ENCODE assay signal across 35 cellular contexts in the genomic region with DNA sequence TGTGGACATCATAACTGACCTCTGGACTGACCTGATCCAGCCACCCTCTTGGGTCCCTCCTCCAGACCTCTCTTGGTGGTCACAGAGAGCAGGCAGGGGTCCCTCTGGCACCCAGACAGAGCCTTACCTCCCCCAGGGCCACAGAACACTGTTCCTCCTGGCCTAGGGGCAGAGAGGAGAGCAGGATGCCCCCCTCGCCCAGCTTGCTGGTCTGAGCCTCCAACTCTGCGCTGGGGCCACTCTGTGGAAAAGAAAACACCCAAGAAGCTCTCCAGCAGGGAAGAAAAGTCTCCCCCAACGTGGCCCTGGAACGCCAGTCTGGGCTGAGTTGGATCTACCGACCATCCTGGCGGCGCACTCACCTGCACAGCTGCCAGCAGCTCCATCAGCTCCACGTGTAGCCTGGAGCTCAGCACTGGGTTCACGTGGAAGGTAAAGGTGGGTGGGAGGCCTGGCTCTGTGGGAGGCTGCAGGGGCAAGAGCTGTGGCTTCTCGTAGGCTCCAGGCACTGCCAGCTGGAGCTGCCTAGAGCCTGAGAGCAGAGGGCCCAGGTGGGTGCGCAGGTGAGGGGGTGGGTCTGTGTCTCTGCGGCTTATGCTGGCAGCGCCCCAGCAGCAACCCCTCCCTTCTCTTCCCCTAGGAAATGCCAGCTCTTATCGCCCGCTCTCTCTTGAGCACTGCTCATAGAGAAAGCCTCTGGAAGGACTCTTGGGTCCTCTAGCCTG. TPM values are rescaled to one million over a fixed set of nuclear protein-coding genes. Genes with fewer than 3 reads are reported as not detected.
DNase-seq lines count a peak whose midpoint lies in the region; FAIRE-seq and TF ChIP-seq lines count a peak whose summit lies in the region.
"Had no signal": no experiment of that assay in that cellular context is flagged by ENCODE, and none has a peak within 500 bp of the region (broad histone marks: within the 10 kb centered on the region; RNA-seq: fewer than 3 reads in every experiment).

No MANE protein-coding gene starts in this region.

- H3K27ac ChIP-seq in kidney (ENCODE audit: low read depth in 2 of 2, low read length in 2 of 2), result peak overlapping the region; percentile 23 to 37
- H3K27ac ChIP-seq in spleen, result no peak overlapping the region
- H3K27ac ChIP-seq in SJCRH30, result no peak overlapping the region
- H3K27ac ChIP-seq: epithelial cell of prostate, sigmoid colon, testis, uterus, VCaP had no signal

- H3K36me3 ChIP-seq in kidney (ENCODE audit: control insufficient read depth in 1 of 2, insufficient read depth in 2 of 2, low read length in 2 of 2), result no peaks in the 10 kb centered on the region
- no peaks in the 10 kb centered on the region for H3K36me3 ChIP-seq in spleen
- H3K36me3 ChIP-seq in SJCRH30, result no peaks in the 10 kb centered on the region
- H3K36me3 ChIP-seq: MG63, sigmoid colon, uterus had no signal

- peak; percentile 47 for DNase-seq in activated effector memory CD4-positive, alpha-beta T cell treated with anti-CD3 and anti-CD28 coated beads, Interleukin-2, amount 50 U/mL, for 16 hours
- no peak for DNase-seq in activated effector memory CD4-positive, alpha-beta T cell treated with Interleukin-2 at 50 U/mL for 16 hours
- DNase-seq in NCI-H2171 treated with DMSO at 0.1 percent for 48 hours (lab: John Stamatoyannopoulos, UW) (peak; percentile 88), kidney (no peak), spleen (peak; percentile 57), glutamatergic neuron (no peak), SJCRH30 (no peak), OCI-M2 (lab: John Stamatoyannopoulos, UW; ENCODE audit: unreplicated experiment) (no peak)
- DNase-seq: activated CD4-positive, alpha-beta T cell treated with anti-CD3 and anti-CD28 coated beads for 4 hours; activated T-cell treated with anti-CD3 and anti-CD28 coated beads for 4 hours; AML-193; cerebellar nuclear complex; DMS153; effector CD4-positive, alpha-beta T cell; H9; KBM-7; MG63; NCI-H1417 treated with DMSO at 0.1 percent for 48 hours; NCI-H2107; NCI-H510A; PC-3; SHP77; sigmoid colon; stimulated activated naive B cell treated with anti-CD40 and anti-IgM and Interleukin-4, amounts not matched to agents 10 μg/mL and 1 μg/mL and 100 μg/mL, for 72 hours; SW 1271; T-helper 9 cell; testis had no signal

- H3K9me3 ChIP-seq in kidney (ENCODE audit: control insufficient read depth in 1 of 2, low read length in 2 of 2), result no peaks in the 10 kb centered on the region
- H3K9me3 ChIP-seq in spleen, result no peaks in the 10 kb centered on the region
- H3K9me3 ChIP-seq in SJCRH30 (replicated peaks), result no peaks in the 10 kb centered on the region
- H3K9me3 ChIP-seq: MG63, sigmoid colon, testis, uterus had no signal

- no peak for TF ChIP-seq POLR2A in spleen (IDR thresholded peaks at IDR 0.05)

- H3K36me3 Mint-ChIP-seq in glutamatergic neuron (ENCODE audit: unreplicated experiment), result no peaks in the 10 kb centered on the region
- H3K36me3 Mint-ChIP-seq: stimulated activated naive B cell treated with anti-CD40 and anti-IgM and Interleukin-4, amounts not matched to agents 10 μg/mL and 1 μg/mL and 100 μg/mL, for 72 hours had no signal

- 81 to 95% (median 87%) methylated on average over 11 to 15 of the region's 15 CpGs for WGBS in spleen, 5 donors

- H3K27ac Mint-ChIP-seq in glutamatergic neuron (ENCODE audit: unreplicated experiment), result no peak overlapping the region
- H3K27ac Mint-ChIP-seq: progenitor cell of endocrine pancreas; stimulated activated naive B cell treated with anti-CD40 and anti-IgM and Interleukin-4, amounts not matched to agents 10 μg/mL and 1 μg/mL and 100 μg/mL, for 72 hours had no signal

- intact Hi-C loops in kidney (cut with DNase I) (no loop called here), spleen (cut with DNase I; ENCODE audit: low total_unique reads) (no loop called here)

- H3K4me3 ChIP-seq in kidney (ENCODE audit: low read length in 2 of 2) (no peak overlapping the region), spleen (no peak overlapping the region), SJCRH30 (no peak overlapping the region)
- H3K4me3 ChIP-seq: MG63, sigmoid colon, testis, uterus had no signal

- peaks cover 6% of the 10 kb centered on the region for H3K27me3 Mint-ChIP-seq in glutamatergic neuron (ENCODE audit: unreplicated experiment)
- H3K27me3 Mint-ChIP-seq: stimulated activated naive B cell treated with anti-CD40 and anti-IgM and Interleukin-4, amounts not matched to agents 10 μg/mL and 1 μg/mL and 100 μg/mL, for 72 hours had no signal

- H3K4me1 ChIP-seq in kidney (ENCODE audit: control insufficient read depth in 1 of 2, insufficient read depth in 1 of 2, low read depth in 1 of 2, low read length in 2 of 2), result peaks cover 16 to 38% of the 10 kb centered on the region in 2 donors
- no peaks in the 10 kb centered on the region for H3K4me1 ChIP-seq in spleen
- H3K4me1 ChIP-seq in SJCRH30, result peaks cover 8% of the 10 kb centered on the region; the same call in 1 of the 2 replicates
- H3K4me1 ChIP-seq: sigmoid colon, testis, uterus had no signal

- H3K9me3 Mint-ChIP-seq in glutamatergic neuron (ENCODE audit: unreplicated experiment), result no peaks in the 10 kb centered on the region
- H3K9me3 Mint-ChIP-seq: H9; neural crest cell; stimulated activated naive B cell treated with anti-CD40 and anti-IgM and Interleukin-4, amounts not matched to agents 10 μg/mL and 1 μg/mL and 100 μg/mL, for 72 hours had no signal

- no peaks in the 10 kb centered on the region for H3K4me1 Mint-ChIP-seq in glutamatergic neuron (ENCODE audit: low read depth, unreplicated experiment)
- H3K4me1 Mint-ChIP-seq: stimulated activated naive B cell treated with anti-CD40 and anti-IgM and Interleukin-4, amounts not matched to agents 10 μg/mL and 1 μg/mL and 100 μg/mL, for 72 hours had no signal

- FAIRE-seq in kidney (lab: Jason Lieb, UNC), result no peak
- FAIRE-seq: A204.1, G401.6, HTR-8/SVneo had no signal

- H3K27me3 ChIP-seq in spleen (replicated peaks in 1 of 7), result peaks cover 0 to 3% (median 0%) of the 10 kb centered on the region in 7 donors
- H3K27me3 ChIP-seq in SJCRH30, result 0 out of 2 replicates have a peak, but pooled peaks cover 2% of the 10 kb centered on the region
- H3K27me3 ChIP-seq: MG63, sigmoid colon, testis, uterus had no signal

- no peak overlapping the region for H3K9ac ChIP-seq in kidney (ENCODE audit: low read length in 2 of 2)

- TF ChIP-seq CTCF in kidney (IDR thresholded peaks at IDR 0.05; ENCODE audit: borderline replicate concordance, extremely low read depth, insufficient read depth), result no peak
- no peak for TF ChIP-seq CTCF in spleen (IDR thresholded peaks at IDR 0.05 in 8 of 11, conservative IDR thresholded peaks at IDR 0.05 in 3 of 11)
- TF ChIP-seq CTCF in glutamatergic neuron (IDR thresholded peaks at IDR 0.05; ENCODE audit: partially characterized antibody, unreplicated experiment), result no peak

- H3K4me3 Mint-ChIP-seq in glutamatergic neuron (ENCODE audit: unreplicated experiment), result no peak overlapping the region
- H3K4me3 Mint-ChIP-seq: H9; neural crest cell; stimulated activated naive B cell treated with anti-CD40 and anti-IgM and Interleukin-4, amounts not matched to agents 10 μg/mL and 1 μg/mL and 100 μg/mL, for 72 hours had no signal

RNA-seq across cellular contexts. Expression of gene PLA2G4F, which starts 6.0 kb away (rescaled TPM):
- total RNA-seq in kidney (51.2 TPM), spleen (not detected), glutamatergic neuron (ENCODE audit: unreplicated experiment) (not detected)
- polyA plus RNA-seq in kidney (ENCODE audit: insufficient read depth, low read depth, low replicate concordance) (35.9 TPM), spleen (under 1 TPM in 1 of 3 donors, not detected in 2; 0.03 TPM)
- total RNA-seq in SJCRH30 (2014; rRNA removed; shearing (Covaris generic)), result not detected in 2 replicates
- total RNA-seq: H9, neural crest cell had no signal

RNA-seq across cellular contexts. Expression of gene PLA2G4D, which starts 56.0 kb away (rescaled TPM):
- total RNA-seq in kidney (not detected), spleen (not detected), glutamatergic neuron (ENCODE audit: unreplicated experiment) (not detected)
- polyA plus RNA-seq in kidney (ENCODE audit: insufficient read depth, low read depth, low replicate concordance) (not detected), spleen (not detected)
- total RNA-seq in SJCRH30 (2014; rRNA removed; shearing (Covaris generic)), result not detected in 2 replicates
- total RNA-seq: neural crest cell, progenitor cell of endocrine pancreas had no signal

RNA-seq across cellular contexts. Expression of gene VPS39, which starts 57.7 kb away (rescaled TPM):
- total RNA-seq in kidney (70.9 TPM), spleen (100 to 1,000 TPM in 4 of 7 donors, 10 to 100 TPM in 3; 71.3 to 220 (median 105) TPM), glutamatergic neuron (ENCODE audit: unreplicated experiment) (94.4 TPM)
- polyA plus RNA-seq in kidney (ENCODE audit: insufficient read depth, low read depth, low replicate concordance) (33.1 TPM), spleen (10 to 100 TPM; 25.9 to 48.0 (median 47.6) TPM)
- total RNA-seq in SJCRH30 (2014; rRNA removed; shearing (Covaris generic)), result 26.1 and 29.3 TPM in 2 replicates

Comparison
In these comparisons a context has a peak if more than half of its experiments do, and no peak if none do; other contexts are left out.
1. DNase-seq: peak in activated effector memory CD4-positive, alpha-beta T cell treated with anti-CD3 and anti-CD28 coated beads, Interleukin-2, amount 50 U/mL, for 16 hours (single experiment), NCI-H2171 treated with DMSO at 0.1 percent for 48 hours (single experiment) and spleen (single experiment); none in activated effector memory CD4-positive, alpha-beta T cell treated with Interleukin-2 at 50 U/mL for 16 hours (single experiment), kidney (single experiment), glutamatergic neuron (single experiment), SJCRH30 (0 of 2) and OCI-M2 (single experiment).
2. H3K27ac ChIP-seq: peak in kidney (2 of 2); none in spleen (0 of 8) and SJCRH30 (single experiment).
3. RNA of gene PLA2G4F, which starts 6.0 kb away (total RNA-seq): 51.2 TPM in kidney (single experiment); not detected in spleen, not detected in glutamatergic neuron (single experiment) and not detected in SJCRH30; every median in the first group is over 10 times any median in the second.